Comparison of ENCODE assay signal across 19 cellular contexts in the genomic region with DNA sequence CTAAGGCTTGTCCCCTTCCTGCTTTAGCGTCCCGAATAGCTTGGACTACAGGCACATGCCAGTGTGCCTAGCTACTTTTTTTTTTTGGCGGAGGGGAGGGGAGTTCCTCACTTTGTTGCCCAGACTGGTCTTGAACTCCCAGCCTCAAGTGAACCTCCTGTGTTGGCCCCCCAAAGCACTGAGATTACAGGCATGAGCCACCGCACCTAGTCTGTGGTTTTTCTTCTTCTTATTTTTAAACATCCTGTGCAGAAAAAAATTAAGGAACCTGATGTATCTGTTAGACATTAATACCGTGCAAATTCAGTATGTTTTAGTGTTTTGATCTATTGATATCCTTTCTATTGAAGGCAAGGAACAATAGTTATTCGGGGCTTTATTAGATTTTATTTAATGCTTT. TPM values are rescaled to one million over a fixed set of nuclear protein-coding genes. Genes with fewer than 3 reads are reported as not detected.
DNase-seq lines count a peak whose midpoint lies in the region; ATAC-seq and TF ChIP-seq lines count a peak whose summit lies in the region.
"Had no signal": no experiment of that assay in that cellular context is flagged by ENCODE, and none has a peak within 500 bp of the region (broad histone marks: within the 10 kb centered on the region; RNA-seq: fewer than 3 reads in every experiment).

No MANE protein-coding gene starts in this region.

- intact Hi-C loops in activated naive CD4-positive, alpha-beta T cell treated with anti-CD3 and anti-CD28 coated beads for 36 hours (cut with micrococcal nuclease) = no loop called here

- in situ Hi-C loops in KBM-7 (cut with MboI; ENCODE audit: low pct_unique_long_range_greater_than_20kb, low sequenced_read_pairs) = no loop called here

- H3K27ac Mint-ChIP-seq in activated naive CD4-positive, alpha-beta T cell treated with anti-CD3 and anti-CD28 coated beads for 36 hours = peak overlapping the region; percentile 15
- H3K27ac Mint-ChIP-seq in activated CD8-positive, alpha-beta T cell treated with anti-CD3 and anti-CD28 coated beads, Interleukin-2, amount 10 ng/mL, durations not matched to agents 7 days and 5 days = peak overlapping the region; percentile 66

- H3K4me3 ChIP-seq in neutrophil (ENCODE audit: low read depth in 1 of 2, low read length in 1 of 2) = no peak overlapping the region
- H3K4me3 ChIP-seq: heart left ventricle, left lung, right atrium auricular region, SJCRH30, thyroid gland had no signal

- CTCF ChIA-PET in activated naive CD4-positive, alpha-beta T cell treated with anti-CD3 and anti-CD28 coated beads for 36 hours (lab: Charles Lee) = interaction anchor here (0.6 to 0.9 kb wide), 3 partner anchors 16 to 383 kb away, joined by 3 to 4 read pairs (median 4); no protein-coding TSS in a partner anchor
- CTCF ChIA-PET in activated CD8-positive, alpha-beta T cell treated with anti-CD3 and anti-CD28 coated beads, Interleukin-2, amount 10 ng/mL, durations not matched to agents 7 days and 5 days (lab: Charles Lee) = interaction anchor here (0.6 to 1.5 kb wide), 2 partner anchors 36 to 141 kb away, joined by 4 to 6 read pairs; no protein-coding TSS in a partner anchor

- no peaks in the 10 kb centered on the region for H3K9me3 ChIP-seq in neutrophil
- H3K9me3 ChIP-seq: heart left ventricle, left lung, right atrium auricular region, SJCRH30, thyroid gland had no signal

- peaks cover 3% of the 10 kb centered on the region for H3K9me3 Mint-ChIP-seq in activated naive CD4-positive, alpha-beta T cell treated with anti-CD3 and anti-CD28 coated beads for 36 hours
- H3K9me3 Mint-ChIP-seq in activated CD8-positive, alpha-beta T cell treated with anti-CD3 and anti-CD28 coated beads, Interleukin-2, amount 10 ng/mL, durations not matched to agents 7 days and 5 days (ENCODE audit: insufficient read depth) = peaks cover 3% of the 10 kb centered on the region

- H3K4me1 Mint-ChIP-seq in activated naive CD4-positive, alpha-beta T cell treated with anti-CD3 and anti-CD28 coated beads for 36 hours (ENCODE audit: low read depth) = peaks cover 66% of the 10 kb centered on the region
- H3K4me1 Mint-ChIP-seq in activated CD8-positive, alpha-beta T cell treated with anti-CD3 and anti-CD28 coated beads, Interleukin-2, amount 10 ng/mL, durations not matched to agents 7 days and 5 days (ENCODE audit: low read depth) = peaks cover 64% of the 10 kb centered on the region

- no peaks in the 10 kb centered on the region for H3K36me3 ChIP-seq in neutrophil
- H3K36me3 ChIP-seq: heart left ventricle, left lung, right atrium auricular region, SJCRH30, thyroid gland had no signal

- H3K36me3 Mint-ChIP-seq in activated naive CD4-positive, alpha-beta T cell treated with anti-CD3 and anti-CD28 coated beads for 36 hours (ENCODE audit: low read depth) = peaks cover 13% of the 10 kb centered on the region
- peaks cover 32% of the 10 kb centered on the region for H3K36me3 Mint-ChIP-seq in activated CD8-positive, alpha-beta T cell treated with anti-CD3 and anti-CD28 coated beads, Interleukin-2, amount 10 ng/mL, durations not matched to agents 7 days and 5 days (ENCODE audit: low read depth)

- POLR2A ChIA-PET in activated CD8-positive, alpha-beta T cell treated with anti-CD3 and anti-CD28 coated beads, Interleukin-2, amount 10 ng/mL, durations not matched to agents 7 days and 5 days (lab: Charles Lee) = interaction anchor here (0.6 kb wide), 1 partner anchor 118 kb away, joined by 4 read pairs; no protein-coding TSS in a partner anchor

- DNase-seq in activated naive CD4-positive, alpha-beta T cell treated with anti-CD3 and anti-CD28 coated beads for 36 hours = peak; percentile 42
- no peak for DNase-seq in activated naive CD4-positive, alpha-beta T cell treated with anti-CD3 and anti-CD28 coated beads, Interleukin-2, amount 50 U/mL, for 16 hours
- DNase-seq in KBM-7 (peak; percentile 44), germinal center (ENCODE audit: low spot score) (no peak)
- DNase-seq in activated CD8-positive, alpha-beta T cell treated with anti-CD3 and anti-CD28 coated beads, Interleukin-2, amount 10 ng/mL, durations not matched to agents 7 days and 5 days = peak; percentile 41
- DNase-seq: activated gamma-delta T cell; heart left ventricle; left lung; NCI-H524 treated with DMSO at 0.1 percent for 48 hours; occipital lobe; SJCRH30; stimulated activated CD4-positive, alpha-beta T cell treated with anti-CD3 and anti-CD28 coated beads, Interleukin-12 subunit alpha, Interleukin-12 subunit beta, amount 100 ng/mL, for 4 hours; thyroid gland had no signal

- H3K4me1 ChIP-seq in neutrophil (ENCODE audit: control insufficient read depth in 1 of 2, insufficient read depth in 1 of 2, low read depth in 1 of 2, low read length in 1 of 2) = peaks cover 18 to 22% of the 10 kb centered on the region in 2 experiments
- H3K4me1 ChIP-seq: SJCRH30 had no signal

- H3K27me3 Mint-ChIP-seq in activated naive CD4-positive, alpha-beta T cell treated with anti-CD3 and anti-CD28 coated beads for 36 hours (ENCODE audit: low read depth) = no peaks in the 10 kb centered on the region
- H3K27me3 Mint-ChIP-seq in activated CD8-positive, alpha-beta T cell treated with anti-CD3 and anti-CD28 coated beads, Interleukin-2, amount 10 ng/mL, durations not matched to agents 7 days and 5 days (ENCODE audit: low read depth) = no peaks in the 10 kb centered on the region

- no peak for TF ChIP-seq CTCF in neutrophil (IDR thresholded peaks at IDR 0.05)

- H3K27me3 ChIP-seq in neutrophil = no peaks in the 10 kb centered on the region
- H3K27me3 ChIP-seq: heart left ventricle, left lung, right atrium auricular region, SJCRH30, thyroid gland had no signal

- H3K27ac ChIP-seq in neutrophil = peak overlapping the region; percentile 13
- H3K27ac ChIP-seq: heart left ventricle, left lung, right atrium auricular region, SJCRH30, thyroid gland had no signal

- ATAC-seq in activated CD8-positive, alpha-beta T cell treated with anti-CD3 and anti-CD28 coated beads, Interleukin-2, amount 10 ng/mL, durations not matched to agents 7 days and 5 days = no peak
- ATAC-seq in HG02588 (IDR thresholded peaks at IDR 0.05; ENCODE audit: unreplicated experiment) (no peak), HG03097 (IDR thresholded peaks at IDR 0.05; ENCODE audit: low FRiP score, unreplicated experiment) (no peak)
- ATAC-seq: HCT116, heart left ventricle, HepG2, left lung had no signal

- H3K4me3 Mint-ChIP-seq in activated naive CD4-positive, alpha-beta T cell treated with anti-CD3 and anti-CD28 coated beads for 36 hours = peak overlapping the region; percentile 4
- no peak overlapping the region for H3K4me3 Mint-ChIP-seq in activated CD8-positive, alpha-beta T cell treated with anti-CD3 and anti-CD28 coated beads, Interleukin-2, amount 10 ng/mL, durations not matched to agents 7 days and 5 days

RNA-seq across cellular contexts. Expression of gene HIVEP1, which starts 25.7 kb away (rescaled TPM):
- 10 to 100 TPM; 43.6 to 47.9 TPM for total RNA-seq in activated naive CD4-positive, alpha-beta T cell treated with anti-CD3 and anti-CD28 coated beads for 36 hours
- 10 to 100 TPM; 21.2 to 21.4 TPM for total RNA-seq in activated CD8-positive, alpha-beta T cell treated with anti-CD3 and anti-CD28 coated beads, Interleukin-2, amount 10 ng/mL, durations not matched to agents 7 days and 5 days

Comparison
In these comparisons a context has a peak if more than half of its experiments do, and no peak if none do; other contexts are left out.
1. DNase-seq: peak in activated naive CD4-positive, alpha-beta T cell treated with anti-CD3 and anti-CD28 coated beads for 36 hours (single experiment), KBM-7 (single experiment) and activated CD8-positive, alpha-beta T cell treated with anti-CD3 and anti-CD28 coated beads, Interleukin-2, amount 10 ng/mL, durations not matched to agents 7 days and 5 days (single experiment); none in activated naive CD4-positive, alpha-beta T cell treated with anti-CD3 and anti-CD28 coated beads, Interleukin-2, amount 50 U/mL, for 16 hours (single experiment) and germinal center (single experiment).